ENCODE assay signal across 22 cellular contexts in genomic region chr18:70314383-70314782, GRCh38. TPM values are rescaled to one million over a fixed set of nuclear protein-coding genes. Genes with fewer than 3 reads are reported as not detected.
A peak's percentile ranks its signal among the peaks of the same experiment; 100 is the strongest.
DNase-seq lines count a peak whose midpoint lies in the region; ATAC-seq, FAIRE-seq and TF ChIP-seq lines count a peak whose summit lies in the region.
"Had no signal": no experiment of that assay in that cellular context is flagged by ENCODE, and none has a peak within 500 bp of the region (broad histone marks: within the 10 kb centered on the region; RNA-seq: fewer than 3 reads in every experiment).

No MANE protein-coding gene starts in this region.

- CTCF ChIA-PET in A549 (lab: Yijun Ruan, JAX): interaction anchor here (1.0 to 1.4 kb wide), 6 partner anchors 17 to 136 kb away, joined by 3 to 4 read pairs (median 3); no protein-coding TSS in a partner anchor
- CTCF ChIA-PET in PC-3 (lab: Charles Lee): no interaction called here

- POLR2A ChIA-PET in A549 (lab: Yijun Ruan, JAX): no interaction called here
- POLR2A ChIA-PET in PC-3 (lab: Charles Lee; ENCODE audit: unreplicated experiment): no interaction called here

- ATAC-seq in A549 (no peak), PC-3 (peak; percentile 49; the same call in 1 of the 2 replicates), left colon (peak; percentile 76), HG02588 (IDR thresholded peaks at IDR 0.05; ENCODE audit: unreplicated experiment) (no peak)
- ATAC-seq: CD8-positive, alpha-beta T cell; GM12878 had no signal

- TF ChIP-seq POLR2A in A549 (IDR thresholded peaks at IDR 0.05; ENCODE audit: low read length): no peak

- FAIRE-seq in A549 (lab: Jason Lieb, UNC): no peak
- FAIRE-seq: GM12878, GM19239, H1 had no signal

- no peak overlapping the region for H3K9ac ChIP-seq in PC-3 (ENCODE audit: low read length)
- H3K9ac ChIP-seq: BLaER1, GM23248 had no signal

- no peak for DNase-seq in A549 (ENCODE audit: low read depth in 1 of 2, low spot score in 1 of 2)
- DNase-seq in PC-3: peak; percentile 44
- DNase-seq in left colon: no peak
- DNase-seq in NCI-H2029 (lab: John Stamatoyannopoulos, UW): no peak
- no peak for DNase-seq in WERI-Rb-1
- DNase-seq: 8988T; Caco-2; CD4-positive, CD25-positive, alpha-beta regulatory T cell; CD8-positive, alpha-beta T cell; DMS 273 treated with DMSO at 0.1 percent for 48 hours; DMS79; EL; GDM1; GM23248; H7; HCEC 1CT had no signal

- TF ChIP-seq CTCF in A549 (IDR thresholded peaks at IDR 0.05) (no peak), PC-3 (conservative IDR thresholded peaks at IDR 0.05; ENCODE audit: low read depth, low read length) (no peak), WERI-Rb-1 (IDR thresholded peaks at IDR 0.05; ENCODE audit: low read depth, low read length) (no peak)

- H3K36me3 ChIP-seq in PC-3 (ENCODE audit: low read depth, low read length) (peaks cover 5% of the 10 kb centered on the region), WERI-Rb-1 (no peaks in the 10 kb centered on the region)

- intact Hi-C loops in PC-3 (cut with micrococcal nuclease): no loop called here
- intact Hi-C loops in left colon (cut with DNase I, micrococcal nuclease): no loop called here

- no peak for TF ChIP-seq RAD21 in A549 (conservative IDR thresholded peaks at IDR 0.05 in 1 of 2, IDR thresholded peaks at IDR 0.05 in 1 of 2)

- peaks cover 82% of the 10 kb centered on the region for H3K4me1 ChIP-seq in A549
- H3K4me1 ChIP-seq in PC-3 (ENCODE audit: insufficient read depth, low read length): peaks cover 4% of the 10 kb centered on the region; the same call in 1 of the 2 replicates
- H3K4me1 ChIP-seq: BLaER1 had no signal

- no peaks in the 10 kb centered on the region for H3K9me2 ChIP-seq in PC-3 (replicated peaks; ENCODE audit: low read length)

- H3F3A ChIP-seq in PC-3 (ENCODE audit: low read length, unreplicated experiment): no peaks in the 10 kb centered on the region

- WGBS in A549 (ENCODE audit: missing lambda C conversion rate): 65% methylated on average over 2 of the region's 2 CpGs

- H3K27me3 ChIP-seq in PC-3 (ENCODE audit: low read length): no peaks in the 10 kb centered on the region
- H3K27me3 ChIP-seq in WERI-Rb-1 (ENCODE audit: insufficient read depth, low read depth, severe bottlenecking): no peaks in the 10 kb centered on the region
- H3K27me3 ChIP-seq: BLaER1 had no signal

- no TSS peak for BruUV-seq in PC-3 (replicated peaks; lab: Mats Ljungman, UMichigan)

- TF ChIP-seq EP300 in A549 (IDR thresholded peaks at IDR 0.05): no peak

- no peaks in the 10 kb centered on the region for H3K9me3 ChIP-seq in A549
- H3K9me3 ChIP-seq in PC-3 (ENCODE audit: low read length): no peaks in the 10 kb centered on the region
- no peaks in the 10 kb centered on the region for H3K9me3 ChIP-seq in WERI-Rb-1 (ENCODE audit: severe bottlenecking)
- H3K9me3 ChIP-seq: Caco-2 had no signal

- H3K4me3 ChIP-seq in A549 (no peak overlapping the region), PC-3 (ENCODE audit: low read length) (no peak overlapping the region), WERI-Rb-1 (ENCODE audit: low read depth, low read length) (no peak overlapping the region)
- H3K4me3 ChIP-seq: BLaER1, GM12878, GM23248 had no signal

- H3K27ac ChIP-seq in A549: peak overlapping the region in 1 of 2 experiments; percentile 61; a peak in 2 of 6 replicates
- H3K27ac ChIP-seq in PC-3 (ENCODE audit: low read length): no peak overlapping the region
- H3K27ac ChIP-seq in WERI-Rb-1: no peak overlapping the region
- H3K27ac ChIP-seq: BLaER1, C4-2B, GM23248 had no signal

- peaks cover 15% of the 10 kb centered on the region; the same call in 1 of the 2 replicates for H4K20me1 ChIP-seq in PC-3 (ENCODE audit: low read length)

- peaks cover 98% of the 10 kb centered on the region for H3K79me2 ChIP-seq in PC-3 (ENCODE audit: low read length)

- 0 out of 3 replicates have a peak overlapping the region, but pooled peaks have one; percentile 86 for H3K4me2 ChIP-seq in A549
- no peak overlapping the region for H3K4me2 ChIP-seq in PC-3 (ENCODE audit: low read length)
- H3K4me2 ChIP-seq: BLaER1 had no signal

- no peak overlapping the region for H2AFZ ChIP-seq in PC-3 (ENCODE audit: low read length)
- H2AFZ ChIP-seq: GM23248 had no signal

TF ChIP-seq in A549, 52 proteins besides CTCF, POLR2A, EP300 and RAD21:
- no peak for TF ChIP-seq ZC3H11A (IDR thresholded peaks at IDR 0.05)
- no peak for TF ChIP-seq CHD2 (IDR thresholded peaks at IDR 0.05; ENCODE audit: low read length, partially characterized antibody)
- TF ChIP-seq POLR2AphosphoS2 (conservative IDR thresholded peaks at IDR 0.05; ENCODE audit: low read length): no peak
- TF ChIP-seq HMGXB4 (CRISPR knock-in tag; IDR thresholded peaks at IDR 0.05; ENCODE audit: borderline replicate concordance): no peak
- TF ChIP-seq CBX2 (IDR thresholded peaks at IDR 0.05; ENCODE audit: borderline replicate concordance, low read depth): no peak
- TF ChIP-seq RNF2 (IDR thresholded peaks at IDR 0.05; ENCODE audit: borderline replicate concordance, low read depth): no peak
- TF ChIP-seq ELK1 (IDR thresholded peaks at IDR 0.05; ENCODE audit: low read depth, low read length): no peak
- TF ChIP-seq BCL3 (IDR thresholded peaks at IDR 0.05): no peak
- TF ChIP-seq SMC3 (IDR thresholded peaks at IDR 0.05): no peak
- no peak for TF ChIP-seq HEYL (CRISPR knock-in tag; IDR thresholded peaks at IDR 0.05)
- TF ChIP-seq EHF (CRISPR knock-in tag; IDR thresholded peaks at IDR 0.05): no peak
- TF ChIP-seq ZNF302 (CRISPR knock-in tag; IDR thresholded peaks at IDR 0.05): no peak
- no peak for TF ChIP-seq FOSB (CRISPR knock-in tag; IDR thresholded peaks at IDR 0.05)
- no peak for TF ChIP-seq RFX5 (IDR thresholded peaks at IDR 0.05)
- no peak for TF ChIP-seq RARB (CRISPR knock-in tag; IDR thresholded peaks at IDR 0.05)

RNA-seq across cellular contexts. Expression of gene SOCS6, which starts 25.5 kb away (rescaled TPM):
- polyA plus RNA-seq in A549 (2011; rRNA removed) (72.1 and 88.2 TPM in 2 replicates), A549 (2017; fragmentation: RNase III; extraction: RNeasy Plus Mini Kit Qiagen cat#74134 plus additional on column Dnase treatment) (29.8 to 36.5 TPM (median 31.2 TPM) in 3 replicates)
- 26.2 and 34.1 TPM in 2 replicates for polyA plus RNA-seq in A549 (2012; cell fraction: cytosol; rRNA removed)
- 25.7 and 26.8 TPM in 2 replicates for polyA plus RNA-seq in A549 (2012; cell fraction: nucleus; rRNA removed)
- 137 and 146 TPM in 2 replicates for polyA minus RNA-seq in A549 (2011; rRNA and poly(A)+ RNA removed)
- total RNA-seq in PC-3 (2014; rRNA removed) (17.9 and 20.8 TPM in 2 replicates), left colon (10 to 100 TPM; 42.0 to 47.6 TPM)

Comparison
In these comparisons a context has a peak if more than half of its experiments do, and no peak if none do; other contexts are left out.
1. ATAC-seq: peak in PC-3 (single experiment) and left colon (single experiment); none in A549 (0 of 2) and HG02588 (single experiment).